ENCODE assay signal across 1 cellular context in genomic region chr15:72375846-72376581, GRCh38.
A peak's percentile ranks its signal among the peaks of the same experiment; 100 is the strongest.
TF ChIP-seq lines count a peak whose summit lies in the region.

TSS of gene HEXA (minus strand) at chr15:72376014. CDS start at chr15:72375972, 42 bp downstream.

TF ChIP-seq in GM12878, 131 proteins besides CTCF, POLR2A, EP300 and RAD21 (continued from another document and continues in another):
- TF ChIP-seq ZZZ3 (IDR thresholded peaks at IDR 0.05; ENCODE audit: control insufficient read depth, insufficient read length, low read depth) (no peak), BACH1 (IDR thresholded peaks at IDR 0.05; ENCODE audit: borderline replicate concordance) (peak; percentile 59; the same call in 1 of the 2 replicates), ZSCAN29 (IDR thresholded peaks at IDR 0.05) (no peak), SKIL (IDR thresholded peaks at IDR 0.05; ENCODE audit: low read depth, poor library complexity, severe bottlenecking) (peak; percentile 44), BCL11A (IDR thresholded peaks at IDR 0.05; ENCODE audit: low read depth, low read length) (peak; percentile 61; the same call in 1 of the 2 replicates), RBBP5 (conservative IDR thresholded peaks at IDR 0.05) (no peak), SMC3 (IDR thresholded peaks at IDR 0.05; ENCODE audit: borderline replicate concordance, low read length) (no peak), POLR2AphosphoS5 (IDR thresholded peaks at IDR 0.05; ENCODE audit: low read length) (peak; percentile 90), SMAD5 (IDR thresholded peaks at IDR 0.05; ENCODE audit: low read depth) (peak; percentile 84; the same call in 1 of the 2 replicates), STAT3 (IDR thresholded peaks at IDR 0.05; ENCODE audit: low read depth, low read length) (no peak), IKZF1 (conservative IDR thresholded peaks at IDR 0.05) (peak; percentile 96), NRF1 (conservative IDR thresholded peaks at IDR 0.05; ENCODE audit: low read depth, low read length) (peak; percentile 40; the same call in 1 of the 2 replicates), ZBTB11 (CRISPR knock-in tag; IDR thresholded peaks at IDR 0.05) (peak; percentile 74), HSF1 (IDR thresholded peaks at IDR 0.05; ENCODE audit: low read depth, low read length) (no peak), HDAC6 (IDR thresholded peaks at IDR 0.05; ENCODE audit: unreplicated experiment) (no peak), FOS (IDR thresholded peaks at IDR 0.05; ENCODE audit: borderline replicate concordance, extremely low read depth, insufficient read length) (peak; percentile 97), ZNF384 (IDR thresholded peaks at IDR 0.05; ENCODE audit: borderline replicate concordance, low read depth, low read length) (no peak), CHD1 (IDR thresholded peaks at IDR 0.05; ENCODE audit: low read depth, low read length) (0 out of 2 replicates have a peak, but pooled peaks have one; percentile 2), STAT1 (conservative IDR thresholded peaks at IDR 0.05) (peak; percentile 56; the same call in 1 of the 2 replicates), BHLHE40 (IDR thresholded peaks at IDR 0.05; ENCODE audit: borderline replicate concordance in 1 of 2, low read depth in 2 of 2, low read length in 1 of 2) (peak; percentile 92 to 98), PAX8 (IDR thresholded peaks at IDR 0.05) (peak; percentile 90; the same call in 1 of the 2 replicates), USF2 (IDR thresholded peaks at IDR 0.05; ENCODE audit: borderline replicate concordance, low read depth, low read length) (peak; percentile 100), ATF2 (IDR thresholded peaks at IDR 0.05; ENCODE audit: low read length) (no peak), RELB (IDR thresholded peaks at IDR 0.05; ENCODE audit: low read depth) (peak; percentile 100), SMAD1 (IDR thresholded peaks at IDR 0.05; ENCODE audit: low read depth, partially characterized antibody) (no peak), HDGF (IDR thresholded peaks at IDR 0.05) (no peak; the same call in none of the 2 replicates), REST (IDR thresholded peaks at IDR 0.05; ENCODE audit: low read depth, low read length) (0 out of 2 replicates have a peak, but pooled peaks have one; percentile 42), CHD4 (IDR thresholded peaks at IDR 0.05) (no peak), EED (IDR thresholded peaks at IDR 0.05; ENCODE audit: low read depth) (no peak), RCOR1 (conservative IDR thresholded peaks at IDR 0.05; ENCODE audit: low read depth, low read length) (0 out of 2 replicates have a peak, but pooled peaks have one; percentile 26), KLF5 (IDR thresholded peaks at IDR 0.05; ENCODE audit: partially characterized antibody) (peak; percentile 45), MLLT1 (IDR thresholded peaks at IDR 0.05) (peak; percentile 76; the same call in 1 of the 2 replicates), NR2C1 (IDR thresholded peaks at IDR 0.05) (peak; percentile 89), NBN (IDR thresholded peaks at IDR 0.05) (peak; percentile 89), ZBTB33 (IDR thresholded peaks at IDR 0.05) (no peak), SP1 (IDR thresholded peaks at IDR 0.05; ENCODE audit: low read depth, low read length) (peak; percentile 69), POU2F2 (IDR thresholded peaks at IDR 0.05; ENCODE audit: borderline replicate concordance, low read depth, low read length) (peak; percentile 83; the same call in 2 of the 3 replicates), BCL3 (IDR thresholded peaks at IDR 0.05; ENCODE audit: borderline replicate concordance, insufficient read depth, low read depth, low read length, poor library complexity, severe bottlenecking) (peak; percentile 81), CEBPB (IDR thresholded peaks at IDR 0.05; ENCODE audit: borderline replicate concordance in 1 of 2, low read depth in 2 of 2, low read length in 2 of 2) (0 out of 4 replicates have a peak, but pooled peaks of 1 of the 2 experiments have one; percentile 22), WRNIP1 (IDR thresholded peaks at IDR 0.05; ENCODE audit: borderline replicate concordance, low read depth, low read length) (no peak), ZNF622 (IDR thresholded peaks at IDR 0.05) (no peak)
